ENCODE assay signal across 8 cellular contexts in genomic region chr9:130043654-130044623, GRCh38. TPM values are rescaled to one million over a fixed set of nuclear protein-coding genes. Genes with fewer than 3 reads are reported as not detected.
DNase-seq lines count a peak whose midpoint lies in the region; ATAC-seq, FAIRE-seq and TF ChIP-seq lines count a peak whose summit lies in the region.

No MANE protein-coding gene starts in this region.

- H3K27ac ChIP-seq in SU-DHL-6 (ENCODE audit: low read depth, low read length): peak overlapping the region; percentile 87
- no peak overlapping the region for H3K27ac ChIP-seq in neural progenitor cell

- H3K4me3 ChIP-seq in SU-DHL-6 (ENCODE audit: insufficient read depth, low read length, poor library complexity, severe bottlenecking) (peak overlapping the region; percentile 88), neural progenitor cell (peak overlapping the region; percentile 75)

- no peaks in the 10 kb centered on the region for H3K9me3 ChIP-seq in SU-DHL-6 (ENCODE audit: insufficient read depth, low read length)
- no peaks in the 10 kb centered on the region for H3K9me3 ChIP-seq in neural progenitor cell (ENCODE audit: low read depth)

- peaks cover 2% of the 10 kb centered on the region for H3K36me3 Mint-ChIP-seq in neural progenitor cell

- H3K4me2 ChIP-seq in SU-DHL-6 (ENCODE audit: low read depth, low read length, poor library complexity, severe bottlenecking): peak overlapping the region; percentile 77
- peak overlapping the region; percentile 88 for H3K4me2 ChIP-seq in neural progenitor cell

- peaks cover 52% of the 10 kb centered on the region for H3F3A ChIP-seq in SU-DHL-6 (ENCODE audit: insufficient read depth)
- peaks cover 39% of the 10 kb centered on the region for H3F3A ChIP-seq in neural progenitor cell (ENCODE audit: low read depth)

- peaks cover 4% of the 10 kb centered on the region for H3K9me3 Mint-ChIP-seq in neural progenitor cell

- TF ChIP-seq CTCF in SU-DHL-6 (IDR thresholded peaks at IDR 0.05; ENCODE audit: insufficient read depth, low read length, poor library complexity, severe bottlenecking) (no peak), neural progenitor cell (IDR thresholded peaks at IDR 0.05) (no peak)

- H3K36me3 ChIP-seq in SU-DHL-6 (ENCODE audit: low read length) (no peaks in the 10 kb centered on the region), neural progenitor cell (no peaks in the 10 kb centered on the region)

- FAIRE-seq in GM12891 (lab: Jason Lieb, UNC): peak; percentile 43

- H2AFZ ChIP-seq in SU-DHL-6 (ENCODE audit: low read depth, low read length, severe bottlenecking): peak overlapping the region; percentile 45
- peak overlapping the region; percentile 45 for H2AFZ ChIP-seq in neural progenitor cell (replicated peaks)

- peaks cover 45% of the 10 kb centered on the region for H3K79me2 ChIP-seq in SU-DHL-6 (ENCODE audit: insufficient read depth, low read length)
- peaks cover 34% of the 10 kb centered on the region for H3K79me2 ChIP-seq in neural progenitor cell (ENCODE audit: low read depth)

- peaks cover 6% of the 10 kb centered on the region for H3K4me1 ChIP-seq in neural progenitor cell

- H4K20me1 ChIP-seq in SU-DHL-6 (ENCODE audit: low read depth, low read length) (no peaks in the 10 kb centered on the region), neural progenitor cell (ENCODE audit: low read depth) (peaks cover 32% of the 10 kb centered on the region)

- H3K27me3 Mint-ChIP-seq in neural progenitor cell (ENCODE audit: insufficient read depth, low read depth): peaks cover 7% of the 10 kb centered on the region

- H3K9me2 ChIP-seq in SU-DHL-6 (replicated peaks; ENCODE audit: insufficient read depth, low read length): no peaks in the 10 kb centered on the region

- H3K9ac ChIP-seq in SU-DHL-6 (ENCODE audit: low read length) (peak overlapping the region; percentile 96), neural progenitor cell (no peak overlapping the region)

- H3K27me3 ChIP-seq in SU-DHL-6 (ENCODE audit: low read length) (no peaks in the 10 kb centered on the region), neural progenitor cell (peaks cover 14% of the 10 kb centered on the region)

- H3K27ac Mint-ChIP-seq in neural progenitor cell: peak overlapping the region; percentile 96

- H3K4me1 Mint-ChIP-seq in neural progenitor cell: peaks cover 24% of the 10 kb centered on the region

- no peak for ATAC-seq in HG02759 (IDR thresholded peaks at IDR 0.05; ENCODE audit: unreplicated experiment)
- no peak for ATAC-seq in GM21447 (IDR thresholded peaks at IDR 0.05; ENCODE audit: unreplicated experiment)
- no peak for ATAC-seq in GM21528 (IDR thresholded peaks at IDR 0.05; ENCODE audit: low FRiP score, unreplicated experiment)

- TF ChIP-seq POLR2A in GM12891 (IDR thresholded peaks at IDR 0.05; ENCODE audit: low read depth, low read length): no peak

- H3K4me3 Mint-ChIP-seq in neural progenitor cell: peak overlapping the region; percentile 97

- DNase-seq in GM12891 (ENCODE audit: insufficient read length, low spot score) (no peak), fibroblast of gingiva (ENCODE audit: low read depth) (peak; percentile 49), neural progenitor cell (ENCODE audit: low spot score) (peak; percentile 61), Ammon's horn (ENCODE audit: low spot score) (no peak)

TF ChIP-seq in GM12891, 5 proteins besides CTCF, POLR2A, EP300 and RAD21:
- TF ChIP-seq POU2F2 (IDR thresholded peaks at IDR 0.05; ENCODE audit: low read depth, low read length) (no peak), PAX5 (IDR thresholded peaks at IDR 0.05; ENCODE audit: insufficient read depth, low read length, severe bottlenecking) (no peak), POLR2AphosphoS5 (IDR thresholded peaks at IDR 0.05; ENCODE audit: low read depth, low read length) (no peak), TAF1 (IDR thresholded peaks at IDR 0.05; ENCODE audit: low read depth, low read length) (no peak), SPI1 (IDR thresholded peaks at IDR 0.05; ENCODE audit: low read depth, low read length) (no peak)

RNA-seq across cellular contexts. Expression of gene FNBP1, which starts 0.9 kb away (rescaled TPM):
- 209 TPM for polyA plus RNA-seq in GM12891 (2012; ENCODE audit: low read depth, missing spikeins)
- total RNA-seq in neural progenitor cell (ENCODE audit: low replicate concordance): 24.3 and 34.9 TPM in 2 replicates

RNA-seq across cellular contexts. Expression of gene GPR107, which starts 9.8 kb away (rescaled TPM):
- 9.8 TPM for polyA plus RNA-seq in GM12891 (2012; ENCODE audit: low read depth, missing spikeins)
- total RNA-seq in neural progenitor cell (ENCODE audit: low replicate concordance): 33.2 and 33.8 TPM in 2 replicates

Comparison
In these comparisons a context has a peak if more than half of its experiments do, and no peak if none do; other contexts are left out.
1. DNase-seq: peak in fibroblast of gingiva (single experiment) and neural progenitor cell (single experiment); none in GM12891 (single experiment) and Ammon's horn (single experiment).